Comparison of ENCODE assay signal across 31 cellular contexts in genomic region chr20:50666709-50667310, GRCh38. TPM values are rescaled to one million over a fixed set of nuclear protein-coding genes. Genes with fewer than 3 reads are reported as not detected.
DNase-seq lines count a peak whose midpoint lies in the region; ATAC-seq, FAIRE-seq and TF ChIP-seq lines count a peak whose summit lies in the region.
"Had no signal": no experiment of that assay in that cellular context is flagged by ENCODE, and none has a peak within 500 bp of the region (broad histone marks: within the 10 kb centered on the region; RNA-seq: fewer than 3 reads in every experiment).

No MANE protein-coding gene starts in this region.

- no peaks in the 10 kb centered on the region for H3K27me3 ChIP-seq in Caco-2 (replicated peaks; ENCODE audit: control insufficient read depth, insufficient read depth, low read length)
- no peaks in the 10 kb centered on the region for H3K27me3 ChIP-seq in small intestine (ENCODE audit: control insufficient read depth in 2 of 2, insufficient read depth in 2 of 2, low read length in 2 of 2)
- H3K27me3 ChIP-seq: MG63 had no signal

- H3K27ac Mint-ChIP-seq in Caco-2 (ENCODE audit: unreplicated experiment) (peak overlapping the region; percentile 94), endothelial cell (ENCODE audit: unreplicated experiment) (peak overlapping the region; percentile 72), nephron progenitor cell (peak overlapping the region; percentile 80)
- H3K27ac Mint-ChIP-seq: CD8-positive, alpha-beta T cell had no signal

- H3K4me3 Mint-ChIP-seq in Caco-2 (ENCODE audit: unreplicated experiment) (peak overlapping the region; percentile 47), endothelial cell (ENCODE audit: unreplicated experiment) (no peak overlapping the region), nephron progenitor cell (no peak overlapping the region)
- H3K4me3 Mint-ChIP-seq: CD8-positive, alpha-beta T cell had no signal

- WGBS in A549 (ENCODE audit: missing lambda C conversion rate), result 75% methylated on average over 9 of the region's 9 CpGs
- WGBS in small intestine, 3 donors, result 41 to 67% (median 60%) methylated on average over 9 of the region's 9 CpGs

- H3K4me3 ChIP-seq in A549 (no peak overlapping the region), Caco-2 (ENCODE audit: low read depth, low read length) (no peak overlapping the region), small intestine (ENCODE audit: low read depth in 1 of 2, low read length in 2 of 2) (no peak overlapping the region)
- H3K4me3 ChIP-seq: MG63, SJCRH30 had no signal

- no peaks in the 10 kb centered on the region for H3K27me3 Mint-ChIP-seq in Caco-2 (ENCODE audit: insufficient read depth, unreplicated experiment)
- H3K27me3 Mint-ChIP-seq in endothelial cell (ENCODE audit: unreplicated experiment), result peaks cover 14% of the 10 kb centered on the region
- peaks cover 16% of the 10 kb centered on the region for H3K27me3 Mint-ChIP-seq in nephron progenitor cell (ENCODE audit: low read depth, poor library complexity)

- CTCF ChIA-PET in A549 (lab: Yijun Ruan, JAX) (interaction anchor here (0.7 to 11.3 kb wide), 11 partner anchors 8 to 303 kb away, joined by 3 to 90 read pairs (median 6); partner anchors contain the start of gene BCAS4), Caco-2 (lab: Charles Lee) (interaction anchor here (0.5 to 3.5 kb wide), 25 partner anchors 9 to 264 kb away, joined by 3 to 41 read pairs (median 6); partner anchors contain the start of genes ADNP and BCAS4)

- H3K4me1 Mint-ChIP-seq in Caco-2 (ENCODE audit: low read depth, unreplicated experiment) (peaks cover 77% of the 10 kb centered on the region), endothelial cell (ENCODE audit: unreplicated experiment) (no peaks in the 10 kb centered on the region), nephron progenitor cell (peaks cover 74% of the 10 kb centered on the region)

- POLR2A ChIA-PET in A549 (lab: Yijun Ruan, JAX), result interaction anchor here (0.7 to 0.8 kb wide), 2 partner anchors 58 to 65 kb away, joined by 3 to 5 read pairs; partner anchors contain the start of gene PARD6B
- POLR2A ChIA-PET in Caco-2 (lab: Charles Lee), result interaction anchor here (0.5 to 2.3 kb wide), 13 partner anchors 9 to 750 kb away, joined by 3 to 36 read pairs (median 4); partner anchors contain the start of gene PARD6B

- peak overlapping the region; percentile 9 to 30; a peak in 4 of 6 replicates for H3K27ac ChIP-seq in A549
- no peak overlapping the region for H3K27ac ChIP-seq in small intestine (ENCODE audit: low read depth in 1 of 2, low read length in 1 of 2)
- H3K27ac ChIP-seq: C4-2B, SJCRH30 had no signal

- no peak for TF ChIP-seq POLR2A in A549 (IDR thresholded peaks at IDR 0.05; ENCODE audit: low read length)

- H3K9me3 ChIP-seq in A549 (no peaks in the 10 kb centered on the region), Caco-2 (no peaks in the 10 kb centered on the region), small intestine (ENCODE audit: control insufficient read depth, low read depth) (no peaks in the 10 kb centered on the region)
- H3K9me3 ChIP-seq: MG63, SJCRH30 had no signal

- TF ChIP-seq EP300 in A549 (IDR thresholded peaks at IDR 0.05), result no peak

- H3K9me3 Mint-ChIP-seq in Caco-2 (ENCODE audit: unreplicated experiment), result no peaks in the 10 kb centered on the region
- H3K9me3 Mint-ChIP-seq in endothelial cell (ENCODE audit: unreplicated experiment), result no peaks in the 10 kb centered on the region
- no peaks in the 10 kb centered on the region for H3K9me3 Mint-ChIP-seq in nephron progenitor cell
- H3K9me3 Mint-ChIP-seq: CD8-positive, alpha-beta T cell had no signal

- H3K36me3 ChIP-seq in Caco-2 (ENCODE audit: control insufficient read depth, insufficient read depth, low read length), result no peaks in the 10 kb centered on the region
- no peaks in the 10 kb centered on the region for H3K36me3 ChIP-seq in small intestine (ENCODE audit: control insufficient read depth in 2 of 2, insufficient read depth in 2 of 2, low read length in 2 of 2)
- H3K36me3 ChIP-seq: MG63, SJCRH30 had no signal

- H3K36me3 Mint-ChIP-seq in Caco-2 (ENCODE audit: insufficient read depth, unreplicated experiment) (peaks cover 9% of the 10 kb centered on the region), endothelial cell (ENCODE audit: low read depth, unreplicated experiment) (no peaks in the 10 kb centered on the region), nephron progenitor cell (ENCODE audit: low read depth) (no peaks in the 10 kb centered on the region)
- H3K36me3 Mint-ChIP-seq: CD8-positive, alpha-beta T cell had no signal

- H3K4me2 ChIP-seq in A549, result no peak overlapping the region

- DNase-seq in A549 (ENCODE audit: low read depth in 1 of 2, low spot score in 1 of 2), result no peak
- peak; percentile 87 to 95 for DNase-seq in Caco-2
- no peak for DNase-seq in endothelial cell (ENCODE audit: low spot score)
- DNase-seq in nephron progenitor cell, result no peak
- no peak for DNase-seq in small intestine
- no peak for DNase-seq in activated CD8-positive, alpha-beta memory T cell treated with anti-CD3 and anti-CD28 coated beads, Interleukin-2, amount 50 U/mL, for 48 hours
- no peak for DNase-seq in stimulated activated CD4-positive, alpha-beta T cell treated with anti-CD3 and anti-CD28 coated beads, Interleukin-2, amount 100 ng/mL, for 24 hours
- DNase-seq in retina, result no peak
- DNase-seq: AML-193; CD8-positive, alpha-beta T cell; DMS79 treated with DMSO at 0.1 percent for 48 hours; GF-D8; KG1; MG63; NCI-H1105 treated with DMSO at 0.1 percent for 48 hours; NCI-H146; NCI-H1930; NCI-H2107; NCI-H446; NCI-H524 treated with DMSO at 0.1 percent for 48 hours; NCI-H82; NK-92 treated with Interleukin-12 subunit alpha and Interleukin-12 subunit beta, amount 100 ng/mL, for 24 hours; PC-3; SJCRH30 had no signal

- FAIRE-seq in A549 (lab: Jason Lieb, UNC), result no peak
- FAIRE-seq in small intestine (lab: Jason Lieb, UNC), result no peak
- FAIRE-seq: A204.1, GM12891, H54, HTR-8/SVneo had no signal

- ATAC-seq in A549, result no peak
- ATAC-seq: CD8-positive, alpha-beta T cell; PC-3; Right ventricle myocardium inferior; SK-N-SH treated with all-trans-retinoic acid at 6 μM for 48 hours had no signal

- H3K4me1 ChIP-seq in A549 (peaks cover 49% of the 10 kb centered on the region), Caco-2 (peaks cover 85% of the 10 kb centered on the region), small intestine (ENCODE audit: control insufficient read depth in 2 of 2, insufficient read depth in 1 of 2, low read depth in 1 of 2, low read length in 1 of 2) (peaks cover 0 to 4% of the 10 kb centered on the region in 2 donors)

- BruUV-seq in Caco-2 (replicated peaks; lab: Mats Ljungman, UMichigan), result no TSS peak

- no peak for TF ChIP-seq CTCF in A549 (IDR thresholded peaks at IDR 0.05)
- no peak for TF ChIP-seq CTCF in Caco-2 (IDR thresholded peaks at IDR 0.05; ENCODE audit: insufficient read depth in 1 of 2, low read depth in 1 of 2, low read length in 1 of 2, severe bottlenecking in 1 of 2, unreplicated experiment in 1 of 2)
- TF ChIP-seq CTCF in endothelial cell (IDR thresholded peaks at IDR 0.05; ENCODE audit: unreplicated experiment), result no peak
- TF ChIP-seq CTCF in nephron progenitor cell (IDR thresholded peaks at IDR 0.05), result no peak

- intact Hi-C loops in Caco-2 (cut with micrococcal nuclease; ENCODE audit: unreplicated experiment), result loop anchor here (1.0 kb wide), 2 partner anchors 34 to 44 kb away; no protein-coding TSS in a partner anchor

- TF ChIP-seq RAD21 in A549 (conservative IDR thresholded peaks at IDR 0.05 in 1 of 2, IDR thresholded peaks at IDR 0.05 in 1 of 2), result no peak

TF ChIP-seq in A549, 52 proteins besides CTCF, POLR2A, EP300 and RAD21 (continues in another document):
- TF ChIP-seq TP53 (CRISPR knock-in tag; IDR thresholded peaks at IDR 0.05) (no peak), MAFK (IDR thresholded peaks at IDR 0.05; ENCODE audit: partially characterized antibody) (no peak), GATA3 (IDR thresholded peaks at IDR 0.05; ENCODE audit: borderline replicate concordance) (no peak), RFX5 (IDR thresholded peaks at IDR 0.05) (no peak), HOXA7 (CRISPR knock-in tag; IDR thresholded peaks at IDR 0.05) (no peak), POLR2AphosphoS2 (conservative IDR thresholded peaks at IDR 0.05; ENCODE audit: low read length) (no peak), CHD2 (IDR thresholded peaks at IDR 0.05; ENCODE audit: low read length, partially characterized antibody) (no peak), MYC (IDR thresholded peaks at IDR 0.05; ENCODE audit: borderline replicate concordance, low read length) (no peak), EHF (CRISPR knock-in tag; IDR thresholded peaks at IDR 0.05) (no peak), HOXB13 (CRISPR knock-in tag; IDR thresholded peaks at IDR 0.05; ENCODE audit: low read depth) (no peak), KDM1A (IDR thresholded peaks at IDR 0.05; ENCODE audit: low read depth) (no peak)
- TF ChIP-seq, protein P1, sequence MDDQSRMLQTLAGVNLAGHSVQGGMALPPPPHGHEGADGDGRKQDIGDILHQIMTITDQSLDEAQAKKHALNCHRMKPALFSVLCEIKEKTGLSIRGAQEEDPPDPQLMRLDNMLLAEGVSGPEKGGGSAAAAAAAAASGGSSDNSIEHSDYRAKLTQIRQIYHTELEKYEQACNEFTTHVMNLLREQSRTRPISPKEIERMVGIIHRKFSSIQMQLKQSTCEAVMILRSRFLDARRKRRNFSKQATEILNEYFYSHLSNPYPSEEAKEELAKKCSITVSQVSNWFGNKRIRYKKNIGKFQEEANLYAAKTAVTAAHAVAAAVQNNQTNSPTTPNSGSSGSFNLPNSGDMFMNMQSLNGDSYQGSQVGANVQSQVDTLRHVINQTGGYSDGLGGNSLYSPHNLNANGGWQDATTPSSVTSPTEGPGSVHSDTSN (IDR thresholded peaks at IDR 0.05), result no peak
- TF ChIP-seq, protein P2, sequence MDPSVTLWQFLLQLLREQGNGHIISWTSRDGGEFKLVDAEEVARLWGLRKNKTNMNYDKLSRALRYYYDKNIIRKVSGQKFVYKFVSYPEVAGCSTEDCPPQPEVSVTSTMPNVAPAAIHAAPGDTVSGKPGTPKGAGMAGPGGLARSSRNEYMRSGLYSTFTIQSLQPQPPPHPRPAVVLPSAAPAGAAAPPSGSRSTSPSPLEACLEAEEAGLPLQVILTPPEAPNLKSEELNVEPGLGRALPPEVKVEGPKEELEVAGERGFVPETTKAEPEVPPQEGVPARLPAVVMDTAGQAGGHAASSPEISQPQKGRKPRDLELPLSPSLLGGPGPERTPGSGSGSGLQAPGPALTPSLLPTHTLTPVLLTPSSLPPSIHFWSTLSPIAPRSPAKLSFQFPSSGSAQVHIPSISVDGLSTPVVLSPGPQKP (IDR thresholded peaks at IDR 0.05; ENCODE audit: low read depth, low read length), result no peak

RNA-seq across cellular contexts. Expression of gene RIPOR3, which starts 24.5 kb away (rescaled TPM):
- polyA plus RNA-seq in A549 (2011; rRNA removed), result 0.03 TPM in 1 of 2 replicates, not detected in the other
- polyA plus RNA-seq in A549 (2012; cell fraction: cytosol; rRNA removed), result 0.03 and 0.07 TPM in 2 replicates
- polyA plus RNA-seq in A549 (2012; cell fraction: nucleus; rRNA removed), result 0.09 and 0.19 TPM in 2 replicates
- polyA plus RNA-seq in A549 (2017; fragmentation: RNase III; extraction: RNeasy Plus Mini Kit Qiagen cat#74134 plus additional on column Dnase treatment), result 0.05 to 0.06 TPM in 2 of 3 replicates, not detected in the other
- polyA minus RNA-seq in A549 (2011; rRNA and poly(A)+ RNA removed), result 0.05 TPM in 1 of 2 replicates, not detected in the other
- 0.18 and 0.67 TPM in 2 replicates for total RNA-seq in Caco-2 (2022)
- total RNA-seq in endothelial cell (ENCODE audit: unreplicated experiment), result 11.2 TPM
- 10 to 100 TPM in 1 of 3 donors, 1 to 10 TPM in 1, under 1 TPM in 1; 0.22 to 10.9 (median 1.9) TPM for polyA plus RNA-seq in small intestine
- total RNA-seq: CD8-positive, alpha-beta T cell had no signal

Comparison
In these comparisons a context has a peak if more than half of its experiments do, and no peak if none do; other contexts are left out.
1. DNase-seq: peak in Caco-2 (2 of 2); none in A549 (0 of 2), endothelial cell (single experiment), nephron progenitor cell (single experiment), small intestine (single experiment), activated CD8-positive, alpha-beta memory T cell treated with anti-CD3 and anti-CD28 coated beads, Interleukin-2, amount 50 U/mL, for 48 hours (single experiment), stimulated activated CD4-positive, alpha-beta T cell treated with anti-CD3 and anti-CD28 coated beads, Interleukin-2, amount 100 ng/mL, for 24 hours (0 of 2) and retina (single experiment).
2. H3K27ac ChIP-seq: peak in A549 (2 of 2); none in small intestine (0 of 2).
3. Peak in every context shown above with its lines, with median percentiles within 50 percentile points of each other: H3K27ac Mint-ChIP-seq.